In genomic region chr3:128434524-128434923, GRCh38 we compare ENCODE assay signal across 26 cellular contexts. TPM values are rescaled to one million over a fixed set of nuclear protein-coding genes. Genes with fewer than 3 reads are reported as not detected.
"Had no signal": no experiment of that assay in that cellular context is flagged by ENCODE, and none has a peak within 500 bp of the region (broad histone marks: within the 10 kb centered on the region; RNA-seq: fewer than 3 reads in every experiment).

No MANE protein-coding gene starts in this region.

- H3K4me2 ChIP-seq: KMS-11 had no signal

- H3K36me3 ChIP-seq: cardiac muscle cell had no signal

- H3K27ac ChIP-seq: cardiac muscle cell, KMS-11 had no signal

- H3K9ac ChIP-seq: KMS-11 had no signal

- H3K4me3 Mint-ChIP-seq: activated CD4-positive, alpha-beta memory T cell treated with anti-CD3 and anti-CD28 coated beads for 36 hours; activated CD4-positive, alpha-beta T cell treated with anti-CD3 and anti-CD28 coated beads, Interleukin-2, amount 10 ng/mL, durations not matched to agents 7 days and 5 days; activated naive CD8-positive, alpha-beta T cell treated with anti-CD3 and anti-CD28 coated beads, Interleukin-2, amount 50 U/mL, for 24 hours; activated T-cell treated with anti-CD3 and anti-CD28 coated beads, Interleukin-2, amount 50 U/mL, for 4 hours; T-helper 17 cell had no signal

- ATAC-seq: activated naive CD4-positive, alpha-beta T cell treated with anti-CD3 and anti-CD28 coated beads, Interleukin-2, amount 50 U/mL, for 72 hours; activated naive CD8-positive, alpha-beta T cell treated with anti-CD3 and anti-CD28 coated beads, Interleukin-2, amount 50 U/mL, for 24 hours; activated T-cell treated with anti-CD3 and anti-CD28 coated beads, Interleukin-2, amount 50 U/mL, for 4 hours; T-helper 17 cell had no signal

- H3K36me3 Mint-ChIP-seq: activated CD4-positive, alpha-beta memory T cell treated with anti-CD3 and anti-CD28 coated beads for 36 hours; brain had no signal

- DNase-seq: activated CD4-positive, alpha-beta memory T cell treated with anti-CD3 and anti-CD28 coated beads for 36 hours; activated CD4-positive, alpha-beta T cell treated with anti-CD3 and anti-CD28 coated beads, Interleukin-2, amount 10 ng/mL, durations not matched to agents 7 days and 5 days; activated CD4-positive, CD25-positive, alpha-beta regulatory T cell; activated CD8-positive, alpha-beta memory T cell treated with anti-CD3 and anti-CD28 coated beads for 24 hours; activated effector memory CD4-positive, alpha-beta T cell treated with anti-CD3 and anti-CD28 coated beads, Interleukin-2, amount 50 U/mL, for 16 hours; activated naive CD4-positive, alpha-beta T cell treated with Interleukin-2 at 50 U/mL for 16 hours; activated naive CD8-positive, alpha-beta T cell treated with anti-CD3 and anti-CD28 coated beads, Interleukin-2, amount 50 U/mL, for 24 hours; activated T-cell treated with anti-CD3 and anti-CD28 coated beads, Interleukin-2, amount 50 U/mL, for 4 hours; amygdala; MV-4-11; NCI-H1092 treated with DMSO at 0.1 percent for 48 hours; NCI-H1417 treated with DMSO at 0.1 percent for 48 hours; NCI-H1694; NCI-H2029 treated with DMSO at 0.1 percent for 48 hours; NCI-H345; NCI-H510A; SIG-M5; T-helper 17 cell; T-helper 9 cell had no signal

- FAIRE-seq: astrocyte had no signal

- H3K27ac Mint-ChIP-seq: activated CD4-positive, alpha-beta memory T cell treated with anti-CD3 and anti-CD28 coated beads for 36 hours; activated CD4-positive, alpha-beta T cell treated with anti-CD3 and anti-CD28 coated beads, Interleukin-2, amount 10 ng/mL, durations not matched to agents 7 days and 5 days; activated naive CD4-positive, alpha-beta T cell treated with anti-CD3 and anti-CD28 coated beads, Interleukin-2, amount 50 U/mL, for 72 hours; activated naive CD8-positive, alpha-beta T cell treated with anti-CD3 and anti-CD28 coated beads, Interleukin-2, amount 50 U/mL, for 24 hours; brain; T-helper 17 cell had no signal

- H3K4me3 ChIP-seq: cardiac muscle cell had no signal

- H3K9me3 Mint-ChIP-seq: activated CD4-positive, alpha-beta memory T cell treated with anti-CD3 and anti-CD28 coated beads for 36 hours; activated CD4-positive, alpha-beta T cell treated with anti-CD3 and anti-CD28 coated beads, Interleukin-2, amount 10 ng/mL, durations not matched to agents 7 days and 5 days; activated naive CD4-positive, alpha-beta T cell treated with anti-CD3 and anti-CD28 coated beads, Interleukin-2, amount 50 U/mL, for 72 hours; activated naive CD8-positive, alpha-beta T cell treated with anti-CD3 and anti-CD28 coated beads, Interleukin-2, amount 50 U/mL, for 24 hours; activated T-cell treated with anti-CD3 and anti-CD28 coated beads, Interleukin-2, amount 50 U/mL, for 4 hours had no signal

RNA-seq across cellular contexts. Expression of gene DNAJB8, which starts 32.2 kb away (rescaled TPM):
- total RNA-seq: activated CD4-positive, alpha-beta memory T cell treated with anti-CD3 and anti-CD28 coated beads for 36 hours; activated CD4-positive, alpha-beta T cell treated with anti-CD3 and anti-CD28 coated beads, Interleukin-2, amount 10 ng/mL, durations not matched to agents 7 days and 5 days; activated naive CD4-positive, alpha-beta T cell treated with anti-CD3 and anti-CD28 coated beads, Interleukin-2, amount 50 U/mL, for 72 hours; activated T-cell treated with anti-CD3 and anti-CD28 coated beads, Interleukin-2, amount 50 U/mL, for 4 hours; astrocyte; cardiac muscle cell; cerebellum; MCF 10A; T-helper 17 cell had no signal
- polyA plus RNA-seq: cardiac muscle cell had no signal

RNA-seq across cellular contexts. Expression of gene GATA2, which starts 58.5 kb away (rescaled TPM):
- total RNA-seq: activated CD4-positive, alpha-beta memory T cell treated with anti-CD3 and anti-CD28 coated beads for 36 hours; activated CD4-positive, alpha-beta T cell treated with anti-CD3 and anti-CD28 coated beads, Interleukin-2, amount 10 ng/mL, durations not matched to agents 7 days and 5 days had no signal
